In the genomic region with DNA sequence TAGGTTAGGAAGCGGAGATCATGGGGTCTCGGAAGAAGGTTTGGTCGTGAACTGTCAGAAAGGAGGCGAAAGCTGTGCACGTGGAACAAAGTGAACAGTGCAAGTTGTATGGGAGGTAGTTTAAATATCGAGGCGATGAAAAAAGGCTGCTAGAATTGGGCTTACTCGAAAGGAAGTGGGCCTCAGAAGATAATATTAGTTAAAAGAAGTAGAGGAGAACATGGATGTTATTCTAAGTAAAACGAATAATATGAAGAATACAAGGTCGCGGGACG, we compare ENCODE assay signal across 8 cellular contexts. TPM values are rescaled to one million over a fixed set of nuclear protein-coding genes. Genes with fewer than 3 reads are reported as not detected.
DNase-seq lines count a peak whose midpoint lies in the region; ATAC-seq and TF ChIP-seq lines count a peak whose summit lies in the region.

No MANE protein-coding gene starts in this region.

- H3K27me3 ChIP-seq in iPS-18a (ENCODE audit: control insufficient read depth, insufficient read depth, low read length) (no peaks in the 10 kb centered on the region), subcutaneous abdominal adipose tissue (ENCODE audit: control insufficient read depth in 5 of 5, insufficient read depth in 4 of 5, low read length in 5 of 5) (no peaks in the 10 kb centered on the region)

- peak overlapping the region; percentile 90 for H3K4me3 Mint-ChIP-seq in activated naive CD4-positive, alpha-beta T cell treated with anti-CD3 and anti-CD28 coated beads, Interleukin-2, amount 10 ng/mL, durations not matched to agents 7 days and 5 days
- peak overlapping the region; percentile 96 for H3K4me3 Mint-ChIP-seq in activated CD4-positive, alpha-beta memory T cell treated with anti-CD3 and anti-CD28 coated beads for 36 hours

- H3K9me3 ChIP-seq in iPS-18a (ENCODE audit: control insufficient read depth, low read depth, low read length), result no peaks in the 10 kb centered on the region
- no peaks in the 10 kb centered on the region for H3K9me3 ChIP-seq in subcutaneous abdominal adipose tissue (ENCODE audit: control insufficient read depth in 5 of 5, low read length in 5 of 5)

- POLR2A ChIA-PET in activated CD4-positive, alpha-beta memory T cell treated with anti-CD3 and anti-CD28 coated beads for 36 hours (lab: Charles Lee), result interaction anchor here (1.1 kb wide), 1 partner anchor 20 kb away, joined by 3 read pairs; no protein-coding TSS in a partner anchor

- intact Hi-C loops in activated CD4-positive, alpha-beta memory T cell treated with anti-CD3 and anti-CD28 coated beads for 36 hours (cut with micrococcal nuclease), result no loop called here

- CTCF ChIA-PET in activated naive CD4-positive, alpha-beta T cell treated with anti-CD3 and anti-CD28 coated beads, Interleukin-2, amount 10 ng/mL, durations not matched to agents 7 days and 5 days (lab: Charles Lee), result interaction anchor here (0.6 to 3.1 kb wide), 2 partner anchors 35 to 53 kb away, joined by 3 to 15 read pairs; no protein-coding TSS in a partner anchor
- CTCF ChIA-PET in activated CD4-positive, alpha-beta memory T cell treated with anti-CD3 and anti-CD28 coated beads for 36 hours (lab: Charles Lee), result interaction anchor here (1.2 kb wide), 1 partner anchor 35 kb away, joined by 4 read pairs; no protein-coding TSS in a partner anchor

- H3K4me3 ChIP-seq in iPS-18a (ENCODE audit: low read length) (peak overlapping the region; percentile 99), subcutaneous abdominal adipose tissue (ENCODE audit: low read depth in 1 of 5, low read length in 5 of 5) (peak overlapping the region; percentile 93 to 100 (median 99))

- peaks cover 14% of the 10 kb centered on the region for H3K36me3 Mint-ChIP-seq in activated naive CD4-positive, alpha-beta T cell treated with anti-CD3 and anti-CD28 coated beads, Interleukin-2, amount 10 ng/mL, durations not matched to agents 7 days and 5 days
- peaks cover 24% of the 10 kb centered on the region for H3K36me3 Mint-ChIP-seq in activated CD4-positive, alpha-beta memory T cell treated with anti-CD3 and anti-CD28 coated beads for 36 hours

- H3K4me1 ChIP-seq in iPS-18a (ENCODE audit: control insufficient read depth, low read depth, low read length) (peaks cover 7% of the 10 kb centered on the region), subcutaneous abdominal adipose tissue (ENCODE audit: control insufficient read depth in 5 of 5, insufficient read depth in 5 of 5, low read length in 5 of 5) (peaks cover 9 to 53% (median 39%) of the 10 kb centered on the region in 5 donors)

- H3K36me3 ChIP-seq in iPS-18a (ENCODE audit: control insufficient read depth, low read depth, low read length) (peaks cover 14% of the 10 kb centered on the region), subcutaneous abdominal adipose tissue (ENCODE audit: control insufficient read depth in 5 of 5, insufficient read depth in 5 of 5, low read length in 5 of 5) (peaks cover 0 to 10% (median 7%) of the 10 kb centered on the region in 5 donors)

- H3K4me1 Mint-ChIP-seq in activated naive CD4-positive, alpha-beta T cell treated with anti-CD3 and anti-CD28 coated beads, Interleukin-2, amount 10 ng/mL, durations not matched to agents 7 days and 5 days, result peaks cover 42% of the 10 kb centered on the region
- peaks cover 48% of the 10 kb centered on the region for H3K4me1 Mint-ChIP-seq in activated CD4-positive, alpha-beta memory T cell treated with anti-CD3 and anti-CD28 coated beads for 36 hours (ENCODE audit: low read depth)

- peak overlapping the region; percentile 90 for H3K27ac Mint-ChIP-seq in activated naive CD4-positive, alpha-beta T cell treated with anti-CD3 and anti-CD28 coated beads, Interleukin-2, amount 10 ng/mL, durations not matched to agents 7 days and 5 days
- H3K27ac Mint-ChIP-seq in activated CD4-positive, alpha-beta memory T cell treated with anti-CD3 and anti-CD28 coated beads for 36 hours, result peak overlapping the region; percentile 86

- H3K27ac ChIP-seq in iPS-18a (ENCODE audit: low read length) (no peak overlapping the region), subcutaneous abdominal adipose tissue (ENCODE audit: low read depth, low read length) (peak overlapping the region; percentile 94)

- peak overlapping the region; percentile 81 for H3K9ac ChIP-seq in iPS-18a (ENCODE audit: low read length)
- peak overlapping the region; percentile 74 to 96 (median 88) for H3K9ac ChIP-seq in subcutaneous abdominal adipose tissue (ENCODE audit: low read length in 5 of 5)

- peaks cover 9% of the 10 kb centered on the region for H3K27me3 Mint-ChIP-seq in activated naive CD4-positive, alpha-beta T cell treated with anti-CD3 and anti-CD28 coated beads, Interleukin-2, amount 10 ng/mL, durations not matched to agents 7 days and 5 days
- H3K27me3 Mint-ChIP-seq in activated CD4-positive, alpha-beta memory T cell treated with anti-CD3 and anti-CD28 coated beads for 36 hours, result no peaks in the 10 kb centered on the region

- DNase-seq in activated naive CD4-positive, alpha-beta T cell treated with anti-CD3 and anti-CD28 coated beads, Interleukin-2, amount 10 ng/mL, durations not matched to agents 7 days and 5 days, result no peak
- no peak for DNase-seq in activated naive CD4-positive, alpha-beta T cell treated with anti-CD3 and anti-CD28 coated beads, Interleukin-2, amount 50 U/mL, for 16 hours
- DNase-seq in activated CD4-positive, alpha-beta memory T cell treated with anti-CD3 and anti-CD28 coated beads for 36 hours, result no peak
- no peak for DNase-seq in NCI-H774 (lab: John Stamatoyannopoulos, UW)
- no peak for DNase-seq in 8988T

- no peak for TF ChIP-seq POLR2A in GM18505 (IDR thresholded peaks at IDR 0.05; ENCODE audit: borderline replicate concordance, extremely low read depth, insufficient read depth, insufficient read length)

- ATAC-seq in GM18505 (IDR thresholded peaks at IDR 0.05; ENCODE audit: unreplicated experiment), result no peak

- no peaks in the 10 kb centered on the region for H3K9me3 Mint-ChIP-seq in activated naive CD4-positive, alpha-beta T cell treated with anti-CD3 and anti-CD28 coated beads, Interleukin-2, amount 10 ng/mL, durations not matched to agents 7 days and 5 days
- no peaks in the 10 kb centered on the region for H3K9me3 Mint-ChIP-seq in activated CD4-positive, alpha-beta memory T cell treated with anti-CD3 and anti-CD28 coated beads for 36 hours

RNA-seq across cellular contexts. Expression of gene WDR3, which starts 0.6 kb away (rescaled TPM):
- 10 to 100 TPM; 48.3 to 51.8 TPM for total RNA-seq in activated CD4-positive, alpha-beta memory T cell treated with anti-CD3 and anti-CD28 coated beads for 36 hours

RNA-seq across cellular contexts. Expression of gene GDAP2, which starts 0.7 kb away (rescaled TPM):
- 10 to 100 TPM; 19.1 to 20.8 TPM for total RNA-seq in activated CD4-positive, alpha-beta memory T cell treated with anti-CD3 and anti-CD28 coated beads for 36 hours
